ENCODE assay signal across 12 cellular contexts in genomic region chr2:45833301-45833967, GRCh38.
DNase-seq lines count a peak whose midpoint lies in the region; ATAC-seq and TF ChIP-seq lines count a peak whose summit lies in the region.
"Had no signal": no experiment of that assay in that cellular context is flagged by ENCODE, and none has a peak within 500 bp of the region (broad histone marks: within the 10 kb centered on the region; RNA-seq: fewer than 3 reads in every experiment).

No MANE protein-coding gene starts in this region.

- peak overlapping the region; percentile 15; the same call in 1 of the 2 replicates for H3K9ac ChIP-seq in BLaER1
- H3K9ac ChIP-seq in mammary epithelial cell (ENCODE audit: insufficient read depth, low read length), result no peak overlapping the region

- in situ Hi-C loops in mammary epithelial cell (cut with MboI; ENCODE audit: low sequenced_read_pairs in 2 of 2), result no loop called here

- H3K9me3 ChIP-seq in BLaER1, result peaks cover 31% of the 10 kb centered on the region
- H3K9me3 ChIP-seq in prostate gland, result no peaks in the 10 kb centered on the region
- no peaks in the 10 kb centered on the region for H3K9me3 ChIP-seq in mammary epithelial cell (replicated peaks; ENCODE audit: insufficient read depth, low read length)

- WGBS in prostate gland, result 77% methylated on average over 3 of the region's 3 CpGs
- WGBS in mammary epithelial cell (ENCODE audit: low coverage, missing lambda C conversion rate), result 86% methylated on average over 3 of the region's 3 CpGs

- BruUV-seq in mammary epithelial cell (replicated peaks; lab: Mats Ljungman, UMichigan), result no TSS peak

- peak overlapping the region; percentile 56 for H3K27ac ChIP-seq in BLaER1
- H3K27ac ChIP-seq in prostate gland, result no peak overlapping the region
- H3K27ac ChIP-seq in mammary epithelial cell (ENCODE audit: insufficient read depth, low read depth, low read length), result no peak overlapping the region
- H3K27ac ChIP-seq: esophagus muscularis mucosa had no signal

- intact Hi-C loops in prostate gland (cut with DNase I), result loop anchor here (10.0 kb wide), 1 partner anchor 331 kb away; no protein-coding TSS in a partner anchor
- intact Hi-C loops in mammary epithelial cell (cut with micrococcal nuclease), result no loop called here

- peaks cover 22% of the 10 kb centered on the region; the same call in 1 of the 2 replicates for H3K36me3 ChIP-seq in BLaER1
- H3K36me3 ChIP-seq in prostate gland, result no peaks in the 10 kb centered on the region
- H3K36me3 ChIP-seq in mammary epithelial cell (ENCODE audit: insufficient read depth, low read length), result no peaks in the 10 kb centered on the region
- H3K36me3 ChIP-seq: esophagus muscularis mucosa had no signal

- TF ChIP-seq CTCF in prostate gland (IDR thresholded peaks at IDR 0.05) (no peak), mammary epithelial cell (conservative IDR thresholded peaks at IDR 0.05 in 1 of 2, IDR thresholded peaks at IDR 0.05 in 1 of 2; ENCODE audit: extremely low read depth in 1 of 2, insufficient read depth in 1 of 2, low read depth in 1 of 2, low read length in 2 of 2) (no peak)

- peak overlapping the region; percentile 90 for H3K4me2 ChIP-seq in BLaER1
- H3K4me2 ChIP-seq in mammary epithelial cell (ENCODE audit: insufficient read depth, low read depth, low read length), result no peak overlapping the region

- no peak overlapping the region for H2AFZ ChIP-seq in mammary epithelial cell (ENCODE audit: low read depth, low read length)

- DNase-seq in prostate gland (ENCODE audit: low spot score) (no peak), A172 (ENCODE audit: low spot score) (no peak), mammary epithelial cell (no peak)
- no peak for DNase-seq in stimulated activated CD8-positive, alpha-beta memory T cell treated with anti-CD3 and anti-CD28 coated beads, Interleukin-4, amount 100 ng/mL, for 48 hours
- DNase-seq: activated CD4-positive, alpha-beta T cell treated with anti-CD3 and anti-CD28 coated beads, Interleukin-2, amount 50 U/mL, for 48 hours; NCI-H1436 treated with DMSO at 0.1 percent for 48 hours; T-helper 1 cell had no signal

- H3K79me2 ChIP-seq in mammary epithelial cell (ENCODE audit: insufficient read depth, low read length), result no peaks in the 10 kb centered on the region

- H3K4me1 ChIP-seq in BLaER1 (peaks cover 70% of the 10 kb centered on the region), prostate gland (replicated peaks) (no peaks in the 10 kb centered on the region), mammary epithelial cell (ENCODE audit: insufficient read depth, low read length) (no peaks in the 10 kb centered on the region)

- H3K4me3 ChIP-seq in BLaER1 (no peak overlapping the region), prostate gland (no peak overlapping the region), mammary epithelial cell (replicated peaks in 1 of 3; ENCODE audit: insufficient read depth in 1 of 3, low read depth in 2 of 3, low read length in 3 of 3) (no peak overlapping the region)
- H3K4me3 ChIP-seq: esophagus muscularis mucosa had no signal

- H4K20me1 ChIP-seq in BLaER1, result peaks cover 13% of the 10 kb centered on the region; the same call in 1 of the 2 replicates
- H4K20me1 ChIP-seq in mammary epithelial cell (ENCODE audit: insufficient read depth, low read length), result no peaks in the 10 kb centered on the region

- H3K27me3 ChIP-seq in BLaER1, result no peaks in the 10 kb centered on the region
- H3K27me3 ChIP-seq in prostate gland (replicated peaks; ENCODE audit: insufficient read depth), result no peaks in the 10 kb centered on the region
- no peaks in the 10 kb centered on the region for H3K27me3 ChIP-seq in mammary epithelial cell (ENCODE audit: insufficient read depth, low read length)
- H3K27me3 ChIP-seq: esophagus muscularis mucosa had no signal

- CTCF ChIA-PET in mammary epithelial cell (lab: Charles Lee; ENCODE audit: low non-redundant PET), result no interaction called here

- peak; percentile 18 for ATAC-seq in GM19372 (IDR thresholded peaks at IDR 0.05; ENCODE audit: low read depth, unreplicated experiment)
- ATAC-seq in HG02642 (IDR thresholded peaks at IDR 0.05; ENCODE audit: poor library complexity, unreplicated experiment), result peak; percentile 33
- ATAC-seq in HG03442 (IDR thresholded peaks at IDR 0.05; ENCODE audit: unreplicated experiment), result peak; percentile 28

- no peak for TF ChIP-seq POLR2A in prostate gland (IDR thresholded peaks at IDR 0.05)

- dilution Hi-C loops in mammary epithelial cell (cut with HindIII; ENCODE audit: low sequenced_read_pairs), result no loop called here
